ENCODE assay signal across 24 cellular contexts in genomic region chr3:72159487-72159886, GRCh38.
"Had no signal": no experiment of that assay in that cellular context is flagged by ENCODE, and none has a peak within 500 bp of the region (broad histone marks: within the 10 kb centered on the region; RNA-seq: fewer than 3 reads in every experiment).

No MANE protein-coding gene starts in this region.

- FAIRE-seq: small intestine had no signal

- H3K9ac ChIP-seq: neural progenitor cell, parathyroid adenoma had no signal

- DNase-seq: natural killer cell; occipital lobe; ovary; psoas muscle; right cardiac atrium; right lobe of liver; sigmoid colon; small intestine; stimulated activated CD4-positive, alpha-beta T cell treated with anti-CD3 and anti-CD28 coated beads, Interleukin-15, amount 100 ng/mL, for 24 hours; stimulated activated CD4-positive, alpha-beta T cell treated with anti-CD3 and anti-CD28 coated beads, Interleukin-2, amount 100 ng/mL, for 24 hours; stimulated activated CD4-positive, alpha-beta T cell treated with anti-CD3 and anti-CD28 coated beads, Interleukin-2, amount 100 ng/mL, for 48 hours; stimulated activated CD4-positive, alpha-beta T cell treated with anti-CD3 and anti-CD28 coated beads, Interleukin-4, amount 100 ng/mL, for 24 hours; stimulated activated naive B cell treated with anti-CD40 and anti-IgM and Interleukin-4, amounts not matched to agents 10 μg/mL and 1 μg/mL and 100 μg/mL, for 72 hours; stimulated activated naive CD4-positive, alpha-beta T cell treated with Interleukin-2 at 50 U/mL for 16 hours; stomach; thyroid gland; trophoblast cell; upper lobe of right lung; uterus had no signal

- H3K27ac ChIP-seq: neural progenitor cell, ovary, parathyroid adenoma, psoas muscle, right lobe of liver, sigmoid colon, stomach, thoracic aorta, thyroid gland, tibial nerve, upper lobe of right lung, uterus had no signal

- H3K79me2 ChIP-seq: parathyroid adenoma had no signal

- H2AFZ ChIP-seq: neural progenitor cell, parathyroid adenoma had no signal

- H3K4me2 ChIP-seq: neural progenitor cell had no signal

- H3K27me3 ChIP-seq: neural progenitor cell, ovary, right lobe of liver, sigmoid colon, stomach, thyroid gland, tibial nerve, upper lobe of right lung, uterus had no signal

- H3K4me3 ChIP-seq: neural progenitor cell, ovary, psoas muscle, right lobe of liver, sigmoid colon, stomach, thoracic aorta, thyroid gland, tibial nerve, upper lobe of right lung, uterus had no signal

- H3K4me1 ChIP-seq: neural progenitor cell, psoas muscle, upper lobe of right lung had no signal

- ATAC-seq: natural killer cell; psoas muscle; right cardiac atrium; right lobe of liver; stimulated activated effector memory CD8-positive, alpha-beta T cell treated with anti-CD3 and anti-CD28 coated beads, Interleukin-12 subunit alpha, Interleukin-12 subunit beta, amount 100 ng/mL, for 72 hours; stimulated activated naive B cell treated with anti-CD40 and anti-IgM and Interleukin-4, amounts not matched to agents 10 μg/mL and 1 μg/mL and 100 μg/mL, for 72 hours; upper lobe of right lung had no signal

- H3K9me3 ChIP-seq: ovary, psoas muscle, right lobe of liver, sigmoid colon, stomach, thoracic aorta, thyroid gland, tibial nerve, upper lobe of right lung, uterus had no signal

- H3K36me3 ChIP-seq: neural progenitor cell, ovary, right lobe of liver, sigmoid colon, stomach, thoracic aorta, thyroid gland, tibial nerve, upper lobe of right lung, uterus had no signal
